In genomic region chr1:9822897-9823692, GRCh38 we compare ENCODE assay signal across 7 cellular contexts. TPM values are rescaled to one million over a fixed set of nuclear protein-coding genes. Genes with fewer than 3 reads are reported as not detected.
DNase-seq lines count a peak whose midpoint lies in the region; ATAC-seq and TF ChIP-seq lines count a peak whose summit lies in the region.

No MANE protein-coding gene starts in this region.

- H3K79me1 ChIP-seq in IMR-90 (ENCODE audit: low read depth in 1 of 2, low read length in 2 of 2) = peaks cover 13 to 34% of the 10 kb centered on the region in 2 experiments

- DNase-seq in IMR-90 = peak; percentile 15
- DNase-seq in activated CD8-positive, alpha-beta T cell treated with anti-CD3 and anti-CD28 coated beads for 36 hours = peak; percentile 60
- no peak for DNase-seq in esophagus squamous epithelium (lab: John Stamatoyannopoulos, UW)
- peak; percentile 45 for DNase-seq in nephron progenitor cell
- DNase-seq in KG1 (lab: John Stamatoyannopoulos, UW) = no peak

- in situ Hi-C loops in IMR-90 (cut with MboI; ENCODE audit: low sequenced_read_pairs) = no loop called here

- H3K4me2 ChIP-seq in IMR-90 (ENCODE audit: low read depth, low read length) = peak overlapping the region; percentile 95

- peaks cover 7% of the 10 kb centered on the region; the same call in 1 of the 2 replicates for H3K9me1 ChIP-seq in IMR-90 (ENCODE audit: insufficient read depth, low read length)

- peak overlapping the region; percentile 91 for H2AFZ ChIP-seq in IMR-90 (replicated peaks; ENCODE audit: low read length, poor library complexity)

- peaks cover 9% of the 10 kb centered on the region for H3K27me3 Mint-ChIP-seq in activated CD8-positive, alpha-beta T cell treated with anti-CD3 and anti-CD28 coated beads for 36 hours
- H3K27me3 Mint-ChIP-seq in nephron progenitor cell (ENCODE audit: low read depth, poor library complexity) = peaks cover 26% of the 10 kb centered on the region

- H2BK15ac ChIP-seq in IMR-90 (ENCODE audit: low read depth, low read length) = no peak overlapping the region

- H3K18ac ChIP-seq in IMR-90 (ENCODE audit: low read depth, low read length) = peak overlapping the region; percentile 39

- intact Hi-C loops in IMR-90 (cut with micrococcal nuclease) = loop anchor here (5.0 kb wide), 1 partner anchor 41 kb away; no protein-coding TSS in a partner anchor
- intact Hi-C loops in activated CD8-positive, alpha-beta T cell treated with anti-CD3 and anti-CD28 coated beads for 36 hours (cut with micrococcal nuclease) = loop anchor here (2.0 kb wide), 1 partner anchor 34 kb away; no protein-coding TSS in a partner anchor
- intact Hi-C loops in esophagus squamous epithelium (cut with DNase I) = no loop called here

- no peak overlapping the region; a peak in 1 of 4 replicates for H4K8ac ChIP-seq in IMR-90 (ENCODE audit: low read depth in 2 of 2, low read length in 2 of 2)

- TF ChIP-seq CTCF in IMR-90 (conservative IDR thresholded peaks at IDR 0.05; ENCODE audit: low read depth, low read length) = no peak
- no peak for TF ChIP-seq CTCF in activated CD8-positive, alpha-beta T cell treated with anti-CD3 and anti-CD28 coated beads for 36 hours (IDR thresholded peaks at IDR 0.05)
- no peak for TF ChIP-seq CTCF in esophagus squamous epithelium (IDR thresholded peaks at IDR 0.05)
- TF ChIP-seq CTCF in nephron progenitor cell (IDR thresholded peaks at IDR 0.05) = no peak

- POLR2A ChIA-PET in IMR-90 (lab: Charles Lee; ENCODE audit: unreplicated experiment) = no interaction called here
- POLR2A ChIA-PET in activated CD8-positive, alpha-beta T cell treated with anti-CD3 and anti-CD28 coated beads for 36 hours (lab: Charles Lee) = no interaction called here

- WGBS in IMR-90 (ENCODE audit: extremely low coverage in 2 of 2, insufficient read length in 1 of 2), 2 experiments = 0% methylated on average over 34 of the region's 71 CpGs; no CpG with 5 or more reads in 1 of the 2 experiments
- 0 to 1% methylated on average over 19 to 33 of the region's 71 CpGs for WGBS in esophagus squamous epithelium, 2 donors

- H3K36me3 ChIP-seq in IMR-90 (ENCODE audit: control insufficient read depth, insufficient read depth, low read length) (no peaks in the 10 kb centered on the region), esophagus squamous epithelium (no peaks in the 10 kb centered on the region)

- no peak overlapping the region; the same call in 1 of the 2 replicates for H3K56ac ChIP-seq in IMR-90 (ENCODE audit: extremely low read depth, insufficient read depth, low read length)

- BruUV-seq in IMR-90 (replicated peaks; lab: Mats Ljungman, UMichigan) = no TSS peak

- peak overlapping the region; percentile 21 for H3K23ac ChIP-seq in IMR-90 (ENCODE audit: low read depth, low read length)

- H3K9me3 ChIP-seq in IMR-90 (ENCODE audit: control insufficient read depth, insufficient read depth, low read length) (no peaks in the 10 kb centered on the region), esophagus squamous epithelium (no peaks in the 10 kb centered on the region)

- H3K4me1 Mint-ChIP-seq in activated CD8-positive, alpha-beta T cell treated with anti-CD3 and anti-CD28 coated beads for 36 hours (ENCODE audit: low read depth) = peaks cover 35% of the 10 kb centered on the region
- peaks cover 50% of the 10 kb centered on the region for H3K4me1 Mint-ChIP-seq in nephron progenitor cell

- dilution Hi-C loops in IMR-90 (cut with HindIII; ENCODE audit: low sequenced_read_pairs, unreplicated experiment) = no loop called here

- peaks cover 2% of the 10 kb centered on the region for H3K36me3 Mint-ChIP-seq in activated CD8-positive, alpha-beta T cell treated with anti-CD3 and anti-CD28 coated beads for 36 hours (ENCODE audit: low read depth)
- peaks cover 7% of the 10 kb centered on the region for H3K36me3 Mint-ChIP-seq in nephron progenitor cell (ENCODE audit: low read depth)

- no peaks in the 10 kb centered on the region for H3K9me3 Mint-ChIP-seq in activated CD8-positive, alpha-beta T cell treated with anti-CD3 and anti-CD28 coated beads for 36 hours
- no peaks in the 10 kb centered on the region for H3K9me3 Mint-ChIP-seq in nephron progenitor cell

- H2BK120ac ChIP-seq in IMR-90 (ENCODE audit: low read depth, low read length) = no peak overlapping the region

- H4K5ac ChIP-seq in IMR-90 (ENCODE audit: low read depth, low read length) = 0 out of 2 replicates have a peak overlapping the region, but pooled peaks have one; percentile 21

- H4K91ac ChIP-seq in IMR-90 (ENCODE audit: insufficient read depth, low read depth, low read length) = no peak overlapping the region; the same call in 1 of the 2 replicates

- CTCF ChIA-PET in IMR-90 (lab: Yijun Ruan, JAX) = no interaction called here
- CTCF ChIA-PET in activated CD8-positive, alpha-beta T cell treated with anti-CD3 and anti-CD28 coated beads for 36 hours (lab: Charles Lee) = interaction anchor here (1.0 to 1.2 kb wide), 2 partner anchors 39 kb away, joined by 3 to 7 read pairs; no protein-coding TSS in a partner anchor

- peak overlapping the region; percentile 82 for H3K27ac Mint-ChIP-seq in activated CD8-positive, alpha-beta T cell treated with anti-CD3 and anti-CD28 coated beads for 36 hours
- peak overlapping the region; percentile 55 for H3K27ac Mint-ChIP-seq in nephron progenitor cell

- H2BK20ac ChIP-seq in IMR-90 (ENCODE audit: low read depth, low read length) = no peak overlapping the region

- peak overlapping the region; percentile 73 for H3K4ac ChIP-seq in IMR-90 (ENCODE audit: low read depth, low read length)

- H3K27me3 ChIP-seq in IMR-90 (ENCODE audit: control insufficient read depth, insufficient read depth, low read length) = no peaks in the 10 kb centered on the region
- H3K27me3 ChIP-seq in esophagus squamous epithelium = no peaks in the 10 kb centered on the region

- TF ChIP-seq POLR2A in IMR-90 (IDR thresholded peaks at IDR 0.05; ENCODE audit: low read depth, low read length) (no peak), esophagus squamous epithelium (IDR thresholded peaks at IDR 0.05) (peak in 1 of 4 donors; percentile 28)

- H3K4me3 Mint-ChIP-seq in activated CD8-positive, alpha-beta T cell treated with anti-CD3 and anti-CD28 coated beads for 36 hours = peak overlapping the region; percentile 87
- peak overlapping the region; percentile 96 for H3K4me3 Mint-ChIP-seq in nephron progenitor cell

- ATAC-seq in GM18502 (IDR thresholded peaks at IDR 0.05; ENCODE audit: poor library complexity, unreplicated experiment) (peak; percentile 29), IMR-90 (ENCODE audit: low read depth) (peak; percentile 12), GM21737 (IDR thresholded peaks at IDR 0.05; ENCODE audit: unreplicated experiment) (no peak)
- ATAC-seq in activated CD8-positive, alpha-beta T cell treated with anti-CD3 and anti-CD28 coated beads for 36 hours = peak; percentile 28

- H3K14ac ChIP-seq in IMR-90 (replicated peaks; ENCODE audit: low read depth, low read length) = peak overlapping the region; percentile 67

- peak overlapping the region; percentile 83 for H2AK9ac ChIP-seq in IMR-90 (replicated peaks; ENCODE audit: low read depth, low read length, poor library complexity)

- H2BK5ac ChIP-seq in IMR-90 (ENCODE audit: low read depth, low read length, poor library complexity, severe bottlenecking) = no peak overlapping the region

- 0 out of 2 replicates have a peak, but pooled peaks cover 2% of the 10 kb centered on the region for H3K4me1 ChIP-seq in IMR-90 (ENCODE audit: control insufficient read depth, insufficient read depth, low read length)
- H3K4me1 ChIP-seq in esophagus squamous epithelium = peaks cover 34 to 74% (median 48%) of the 10 kb centered on the region in 3 donors

- H2AK5ac ChIP-seq in IMR-90 (ENCODE audit: low read depth, low read length) = 0 out of 2 replicates have a peak overlapping the region, but pooled peaks have one; percentile 0

- H3K27ac ChIP-seq in IMR-90 (ENCODE audit: insufficient read depth, low read length) (peak overlapping the region; percentile 39), esophagus squamous epithelium (peak overlapping the region; percentile 89 to 96 (median 96))

- no peak for TF ChIP-seq RAD21 in IMR-90 (IDR thresholded peaks at IDR 0.05; ENCODE audit: low read length)

- peak overlapping the region; percentile 88 for H3K9ac ChIP-seq in IMR-90 (ENCODE audit: low read depth, low read length)

- H3K4me3 ChIP-seq in IMR-90 (ENCODE audit: insufficient read depth, low read depth, low read length) (peak overlapping the region; percentile 94), esophagus squamous epithelium (peak overlapping the region; percentile 68 to 99 (median 84))

- peaks cover 31% of the 10 kb centered on the region for H4K20me1 ChIP-seq in IMR-90 (ENCODE audit: insufficient read depth, low read length)

TF ChIP-seq in IMR-90, 13 proteins besides CTCF, POLR2A, EP300 and RAD21:
- TF ChIP-seq BHLHE40 (IDR thresholded peaks at IDR 0.05; ENCODE audit: low read depth, low read length) (0 out of 2 replicates have a peak, but pooled peaks have one; percentile 1), ELK1 (IDR thresholded peaks at IDR 0.05; ENCODE audit: borderline replicate concordance, low read depth, low read length) (no peak), RCOR1 (IDR thresholded peaks at IDR 0.05; ENCODE audit: insufficient replicate concordance, low read length) (no peak)

RNA-seq across cellular contexts. Expression of gene CLSTN1, which starts 0.7 kb away (rescaled TPM):
- 30.1 and 31.9 TPM in 2 replicates for total RNA-seq in IMR-90 (2012; rRNA removed)
- 55.0 and 72.2 TPM in 2 replicates for polyA plus RNA-seq in IMR-90 (2012; rRNA removed)
- 61.7 and 74.8 TPM in 2 replicates for polyA plus RNA-seq in IMR-90 (2012; cell fraction: cytosol; rRNA removed)
- polyA plus RNA-seq in IMR-90 (2012; cell fraction: nucleus; rRNA removed; ENCODE audit: low replicate concordance) = 63.4 and 67.9 TPM in 2 replicates
- 10 to 100 TPM; 29.3 to 29.9 TPM for total RNA-seq in activated CD8-positive, alpha-beta T cell treated with anti-CD3 and anti-CD28 coated beads for 36 hours
- total RNA-seq in esophagus squamous epithelium = 10 to 100 TPM; 57.3 to 68.4 (median 65.3) TPM

Comparison
In these comparisons a context has a peak if more than half of its experiments do, and no peak if none do; other contexts are left out.
1. DNase-seq: peak in IMR-90 (single experiment), activated CD8-positive, alpha-beta T cell treated with anti-CD3 and anti-CD28 coated beads for 36 hours (single experiment) and nephron progenitor cell (single experiment); none in esophagus squamous epithelium (single experiment) and KG1 (single experiment).